Comparison of ENCODE assay signal across 8 cellular contexts in the genomic region with DNA sequence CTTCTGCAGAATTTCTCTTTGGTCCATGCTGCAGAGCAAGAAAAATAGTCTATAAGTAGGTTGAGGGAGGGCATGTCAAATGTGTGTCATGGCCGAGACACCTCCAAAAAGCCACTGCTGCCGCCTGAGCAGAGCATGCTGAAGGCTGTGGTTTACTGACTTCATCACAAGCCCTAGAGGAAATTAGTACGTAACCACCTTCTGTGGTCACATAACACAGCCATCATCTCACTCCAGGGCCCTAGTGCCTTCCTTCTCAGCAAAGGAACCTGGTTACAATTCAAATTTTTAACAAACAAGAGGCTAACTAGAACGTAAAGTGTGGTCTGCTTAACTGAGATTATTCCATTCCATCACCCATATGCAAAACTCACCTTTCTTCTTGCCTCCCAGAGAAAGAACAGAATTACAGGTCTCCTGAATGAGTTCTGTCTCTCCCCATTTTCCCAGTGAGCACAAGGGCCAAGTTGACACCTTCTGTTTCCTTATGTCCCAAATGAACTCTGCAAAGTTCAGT. TPM values are rescaled to one million over a fixed set of nuclear protein-coding genes. Genes with fewer than 3 reads are reported as not detected.
A peak's percentile ranks its signal among the peaks of the same experiment; 100 is the strongest.
DNase-seq lines count a peak whose midpoint lies in the region; ATAC-seq and TF ChIP-seq lines count a peak whose summit lies in the region.

A gene (minus strand): TSS at position 116 of the 517 bp plus-strand sequence.

- H3K27ac Mint-ChIP-seq in activated CD4-positive, alpha-beta memory T cell treated with anti-CD3 and anti-CD28 coated beads for 36 hours, result peak within 1 kb of the TSS; percentile 97

- DNase-seq in GDM1 (lab: John Stamatoyannopoulos, UW) (peak; percentile 87), epithelial cell of esophagus (ENCODE audit: low read depth) (peak; percentile 74), renal cortical epithelial cell (ENCODE audit: low read depth) (peak; percentile 84), uterus (no peak), DMS79 treated with DMSO at 0.1 percent for 48 hours (lab: John Stamatoyannopoulos, UW) (no peak)
- DNase-seq in activated CD4-positive, alpha-beta memory T cell treated with anti-CD3 and anti-CD28 coated beads for 36 hours, result peak; percentile 89

- H3K9me3 ChIP-seq in Loucy (ENCODE audit: insufficient read depth, low read depth, low read length) (no peaks in the 10 kb centered on the region), uterus (no peaks in the 10 kb centered on the region)

- H3K27me3 ChIP-seq in Loucy (ENCODE audit: insufficient read depth, low read length, poor library complexity, severe bottlenecking) (no peaks in the 10 kb centered on the region), uterus (no peaks in the 10 kb centered on the region)

- no peaks in the 10 kb centered on the region for H3K27me3 Mint-ChIP-seq in activated CD4-positive, alpha-beta memory T cell treated with anti-CD3 and anti-CD28 coated beads for 36 hours

- TF ChIP-seq CTCF in Loucy (conservative IDR thresholded peaks at IDR 0.05; ENCODE audit: low read length) (no peak), epithelial cell of esophagus (IDR thresholded peaks at IDR 0.05; ENCODE audit: insufficient read depth, low read depth, low read length, missing control alignments) (no peak), uterus (IDR thresholded peaks at IDR 0.05) (no peak)

- no peaks in the 10 kb centered on the region for H3K9me2 ChIP-seq in Loucy (replicated peaks; ENCODE audit: low read depth, low read length)

- H3F3A ChIP-seq in Loucy (ENCODE audit: low read depth), result 0 out of 2 replicates have a peak, but pooled peaks cover 2% of the 10 kb centered on the region

- no peaks in the 10 kb centered on the region for H4K20me1 ChIP-seq in Loucy (ENCODE audit: insufficient read depth, low read length, poor library complexity, severe bottlenecking)

- peak within 1 kb of the TSS; percentile 86 for H3K9ac ChIP-seq in Loucy (ENCODE audit: low read depth, low read length, poor library complexity, severe bottlenecking)

- CTCF ChIA-PET in activated CD4-positive, alpha-beta memory T cell treated with anti-CD3 and anti-CD28 coated beads for 36 hours (lab: Charles Lee), result interaction anchor here (1.0 kb wide), 1 partner anchor 59 kb away, joined by 3 read pairs; no protein-coding TSS in a partner anchor

- peaks cover 75% of the 10 kb centered on the region for H3K4me1 Mint-ChIP-seq in activated CD4-positive, alpha-beta memory T cell treated with anti-CD3 and anti-CD28 coated beads for 36 hours (ENCODE audit: low read depth)

- H3K9me3 Mint-ChIP-seq in activated CD4-positive, alpha-beta memory T cell treated with anti-CD3 and anti-CD28 coated beads for 36 hours, result no peaks in the 10 kb centered on the region

- H3K36me3 ChIP-seq in Loucy (ENCODE audit: insufficient read depth, low read length) (no peaks in the 10 kb centered on the region), uterus (no peaks in the 10 kb centered on the region)

- peak within 1 kb of the TSS; percentile 80 for H3K4me3 Mint-ChIP-seq in activated CD4-positive, alpha-beta memory T cell treated with anti-CD3 and anti-CD28 coated beads for 36 hours

- peaks cover 76% of the 10 kb centered on the region for H3K4me1 ChIP-seq in Loucy (ENCODE audit: insufficient read depth, low read length, poor library complexity, severe bottlenecking)
- no peaks in the 10 kb centered on the region for H3K4me1 ChIP-seq in uterus

- POLR2A ChIA-PET in activated CD4-positive, alpha-beta memory T cell treated with anti-CD3 and anti-CD28 coated beads for 36 hours (lab: Charles Lee), result interaction anchor here (1.0 to 1.3 kb wide), 2 partner anchors 33 to 59 kb away, joined by 4 to 16 read pairs; a partner anchor contains a TSS

- no peak within 1 kb of the TSS for H3K27ac ChIP-seq in uterus

- peak within 1 kb of the TSS; percentile 66 for H2AFZ ChIP-seq in Loucy (ENCODE audit: low read length)

- H3K4me2 ChIP-seq in Loucy (ENCODE audit: low read depth, low read length, poor library complexity, severe bottlenecking), result peak within 1 kb of the TSS; percentile 72

- H3K79me2 ChIP-seq in Loucy (ENCODE audit: insufficient read depth, low read length), result peaks cover 41% of the 10 kb centered on the region

- H3K36me3 Mint-ChIP-seq in activated CD4-positive, alpha-beta memory T cell treated with anti-CD3 and anti-CD28 coated beads for 36 hours, result peaks cover 22% of the 10 kb centered on the region

- H3K4me3 ChIP-seq in Loucy (ENCODE audit: low read length, poor library complexity, severe bottlenecking) (peak within 1 kb of the TSS; percentile 77), epithelial cell of esophagus (ENCODE audit: low read length) (no peak within 1 kb of the TSS), uterus (no peak within 1 kb of the TSS)

- ATAC-seq in GM21786 (IDR thresholded peaks at IDR 0.05; ENCODE audit: unreplicated experiment), result peak; percentile 90

- intact Hi-C loops in activated CD4-positive, alpha-beta memory T cell treated with anti-CD3 and anti-CD28 coated beads for 36 hours (cut with micrococcal nuclease), result loop anchor here (1.0 to 5.0 kb wide), 6 partner anchors 17 to 886 kb away; a partner anchor contains a TSS
- intact Hi-C loops in uterus (cut with DNase I; ENCODE audit: low total_unique reads), result no loop called here

- no peak for TF ChIP-seq POLR2A in uterus (IDR thresholded peaks at IDR 0.05)

RNA-seq across cellular contexts. Expression of the gene that starts here (rescaled TPM):
- total RNA-seq in activated CD4-positive, alpha-beta memory T cell treated with anti-CD3 and anti-CD28 coated beads for 36 hours, result 10 to 100 TPM; 45.2 to 45.7 TPM
- 2.1 and 4.6 TPM in 2 replicates for total RNA-seq in renal cortical epithelial cell
- 1 to 10 TPM in 3 of 4 donors, under 1 TPM in 1; 0.85 to 8.8 (median 2.1) TPM for total RNA-seq in uterus

Comparison
In these comparisons a context has a peak if more than half of its experiments do, and no peak if none do; other contexts are left out.
1. DNase-seq: peak in GDM1 (single experiment), activated CD4-positive, alpha-beta memory T cell treated with anti-CD3 and anti-CD28 coated beads for 36 hours (single experiment), epithelial cell of esophagus (single experiment) and renal cortical epithelial cell (single experiment); none in uterus (0 of 2) and DMS79 treated with DMSO at 0.1 percent for 48 hours (single experiment).